In the genomic region with DNA sequence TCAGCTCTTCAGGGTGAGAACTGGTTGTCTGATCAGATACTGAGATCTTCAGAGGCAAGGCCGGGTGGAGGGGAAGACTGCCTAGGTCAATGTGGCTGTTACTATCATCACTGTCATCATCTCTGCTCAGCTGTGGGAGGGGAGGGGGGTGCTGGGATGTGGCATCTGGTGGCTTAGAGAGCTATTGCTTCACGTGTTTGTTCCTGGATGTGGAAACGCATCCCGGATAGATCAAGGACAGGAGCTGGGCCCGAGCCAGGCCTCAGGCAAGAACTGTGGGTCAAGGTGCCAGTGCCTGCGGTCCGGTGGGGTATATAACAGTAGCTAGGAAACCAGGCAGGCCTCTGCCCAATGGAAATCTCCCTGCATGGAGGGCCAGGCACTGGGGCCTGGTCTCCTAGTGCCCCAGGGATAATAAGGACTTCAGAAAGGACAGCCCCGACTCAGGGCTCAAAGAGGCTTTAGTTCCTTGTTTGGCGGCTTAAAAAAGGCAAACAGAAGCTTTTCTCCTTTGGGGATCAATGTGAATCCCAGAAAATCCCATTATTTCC, we compare ENCODE assay signal across 1 cellular context.
TF ChIP-seq lines count a peak whose summit lies in the region.

No MANE protein-coding gene starts in this region.

TF ChIP-seq in HepG2, 621 proteins besides CTCF, POLR2A, EP300 and RAD21 (continued from another document and continues in another):
- TF ChIP-seq, protein P1, sequence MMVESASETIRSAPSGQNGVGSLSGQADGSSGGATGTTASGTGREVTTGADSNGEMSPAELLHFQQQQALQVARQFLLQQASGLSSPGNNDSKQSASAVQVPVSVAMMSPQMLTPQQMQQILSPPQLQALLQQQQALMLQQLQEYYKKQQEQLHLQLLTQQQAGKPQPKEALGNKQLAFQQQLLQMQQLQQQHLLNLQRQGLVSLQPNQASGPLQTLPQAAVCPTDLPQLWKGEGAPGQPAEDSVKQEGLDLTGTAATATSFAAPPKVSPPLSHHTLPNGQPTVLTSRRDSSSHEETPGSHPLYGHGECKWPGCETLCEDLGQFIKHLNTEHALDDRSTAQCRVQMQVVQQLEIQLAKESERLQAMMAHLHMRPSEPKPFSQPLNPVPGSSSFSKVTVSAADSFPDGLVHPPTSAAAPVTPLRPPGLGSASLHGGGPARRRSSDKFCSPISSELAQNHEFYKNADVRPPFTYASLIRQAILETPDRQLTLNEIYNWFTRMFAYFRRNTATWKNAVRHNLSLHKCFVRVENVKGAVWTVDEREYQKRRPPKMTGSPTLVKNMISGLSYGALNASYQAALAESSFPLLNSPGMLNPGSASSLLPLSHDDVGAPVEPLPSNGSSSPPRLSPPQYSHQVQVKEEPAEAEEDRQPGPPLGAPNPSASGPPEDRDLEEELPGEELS (CRISPR knock-in tag; IDR thresholded peaks at IDR 0.05): peak; percentile 92
- no peak for TF ChIP-seq RNF2 (conservative IDR thresholded peaks at IDR 0.05; ENCODE audit: low read depth)
- TF ChIP-seq YEATS2 (CRISPR knock-in tag; IDR thresholded peaks at IDR 0.05; ENCODE audit: borderline replicate concordance): no peak
- no peak for TF ChIP-seq PHB2 (IDR thresholded peaks at IDR 0.05; ENCODE audit: partially characterized antibody)
- TF ChIP-seq, protein P2, sequence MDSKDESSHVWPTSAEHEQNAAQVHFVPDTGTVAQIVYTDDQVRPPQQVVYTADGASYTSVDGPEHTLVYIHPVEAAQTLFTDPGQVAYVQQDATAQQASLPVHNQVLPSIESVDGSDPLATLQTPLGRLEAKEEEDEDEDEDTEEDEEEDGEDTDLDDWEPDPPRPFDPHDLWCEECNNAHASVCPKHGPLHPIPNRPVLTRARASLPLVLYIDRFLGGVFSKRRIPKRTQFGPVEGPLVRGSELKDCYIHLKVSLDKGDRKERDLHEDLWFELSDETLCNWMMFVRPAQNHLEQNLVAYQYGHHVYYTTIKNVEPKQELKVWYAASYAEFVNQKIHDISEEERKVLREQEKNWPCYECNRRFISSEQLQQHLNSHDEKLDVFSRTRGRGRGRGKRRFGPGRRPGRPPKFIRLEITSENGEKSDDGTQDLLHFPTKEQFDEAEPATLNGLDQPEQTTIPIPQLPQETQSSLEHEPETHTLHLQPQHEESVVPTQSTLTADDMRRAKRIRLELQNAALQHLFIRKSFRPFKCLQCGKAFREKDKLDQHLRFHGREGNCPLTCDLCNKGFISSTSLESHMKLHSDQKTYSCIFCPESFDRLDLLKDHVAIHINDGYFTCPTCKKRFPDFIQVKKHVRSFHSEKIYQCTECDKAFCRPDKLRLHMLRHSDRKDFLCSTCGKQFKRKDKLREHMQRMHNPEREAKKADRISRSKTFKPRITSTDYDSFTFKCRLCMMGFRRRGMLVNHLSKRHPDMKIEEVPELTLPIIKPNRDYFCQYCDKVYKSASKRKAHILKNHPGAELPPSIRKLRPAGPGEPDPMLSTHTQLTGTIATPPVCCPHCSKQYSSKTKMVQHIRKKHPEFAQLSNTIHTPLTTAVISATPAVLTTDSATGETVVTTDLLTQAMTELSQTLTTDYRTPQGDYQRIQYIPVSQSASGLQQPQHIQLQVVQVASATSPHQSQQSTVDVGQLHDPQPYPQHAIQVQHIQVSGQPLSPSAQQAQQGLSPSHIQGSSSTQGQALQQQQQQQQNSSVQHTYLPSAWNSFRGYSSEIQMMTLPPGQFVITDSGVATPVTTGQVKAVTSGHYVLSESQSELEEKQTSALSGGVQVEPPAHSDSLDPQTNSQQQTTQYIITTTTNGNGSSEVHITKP (CRISPR knock-in tag; IDR thresholded peaks at IDR 0.05; ENCODE audit: low read depth): no peak
- TF ChIP-seq GABPB1 (CRISPR knock-in tag; IDR thresholded peaks at IDR 0.05): peak; percentile 69
- peak; percentile 88 for TF ChIP-seq SALL2 (CRISPR knock-in tag; IDR thresholded peaks at IDR 0.05)
- no peak for TF ChIP-seq SMAD9 (CRISPR knock-in tag; IDR thresholded peaks at IDR 0.05)
- TF ChIP-seq ZNF768 (CRISPR knock-in tag; IDR thresholded peaks at IDR 0.05): no peak
- TF ChIP-seq CREBL2 (CRISPR knock-in tag; IDR thresholded peaks at IDR 0.05; ENCODE audit: borderline replicate concordance): no peak
- TF ChIP-seq TARDBP (CRISPR knock-in tag; IDR thresholded peaks at IDR 0.05): peak; percentile 80
- peak; percentile 80 for TF ChIP-seq ISL2 (CRISPR knock-in tag; IDR thresholded peaks at IDR 0.05)
- no peak for TF ChIP-seq RBFOX2 (IDR thresholded peaks at IDR 0.05; ENCODE audit: low read depth, low read length)
- TF ChIP-seq, protein P3, sequence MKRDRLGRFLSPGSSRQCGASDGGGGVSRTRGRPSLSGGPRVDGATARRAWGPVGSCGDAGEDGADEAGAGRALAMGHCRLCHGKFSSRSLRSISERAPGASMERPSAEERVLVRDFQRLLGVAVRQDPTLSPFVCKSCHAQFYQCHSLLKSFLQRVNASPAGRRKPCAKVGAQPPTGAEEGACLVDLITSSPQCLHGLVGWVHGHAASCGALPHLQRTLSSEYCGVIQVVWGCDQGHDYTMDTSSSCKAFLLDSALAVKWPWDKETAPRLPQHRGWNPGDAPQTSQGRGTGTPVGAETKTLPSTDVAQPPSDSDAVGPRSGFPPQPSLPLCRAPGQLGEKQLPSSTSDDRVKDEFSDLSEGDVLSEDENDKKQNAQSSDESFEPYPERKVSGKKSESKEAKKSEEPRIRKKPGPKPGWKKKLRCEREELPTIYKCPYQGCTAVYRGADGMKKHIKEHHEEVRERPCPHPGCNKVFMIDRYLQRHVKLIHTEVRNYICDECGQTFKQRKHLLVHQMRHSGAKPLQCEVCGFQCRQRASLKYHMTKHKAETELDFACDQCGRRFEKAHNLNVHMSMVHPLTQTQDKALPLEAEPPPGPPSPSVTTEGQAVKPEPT (CRISPR knock-in tag; IDR thresholded peaks at IDR 0.05; ENCODE audit: low read depth): no peak
- no peak; the same call in 1 of the 2 replicates for TF ChIP-seq EHMT2 (IDR thresholded peaks at IDR 0.05; ENCODE audit: borderline replicate concordance, low read depth, low read length)
- TF ChIP-seq ATF5 (CRISPR knock-in tag; IDR thresholded peaks at IDR 0.05; ENCODE audit: low read depth): 0 out of 2 replicates have a peak, but pooled peaks have one; percentile 30
- TF ChIP-seq CENPT (CRISPR knock-in tag; IDR thresholded peaks at IDR 0.05; ENCODE audit: low read depth): no peak
- TF ChIP-seq DNMT3B (CRISPR knock-in tag; conservative IDR thresholded peaks at IDR 0.05): 0 out of 2 replicates have a peak, but pooled peaks have one; percentile 17
- TF ChIP-seq ZNF350 (CRISPR knock-in tag; IDR thresholded peaks at IDR 0.05; ENCODE audit: borderline replicate concordance, low read depth): peak; percentile 57; the same call in 1 of the 2 replicates
- TF ChIP-seq SSRP1 (CRISPR knock-in tag; IDR thresholded peaks at IDR 0.05): 0 out of 2 replicates have a peak, but pooled peaks have one; percentile 39
- no peak for TF ChIP-seq ATAD3A (CRISPR knock-in tag; IDR thresholded peaks at IDR 0.05)
- no peak for TF ChIP-seq GTF3A (CRISPR knock-in tag; conservative IDR thresholded peaks at IDR 0.05)
- no peak for TF ChIP-seq IRF9 (CRISPR knock-in tag; IDR thresholded peaks at IDR 0.05; ENCODE audit: borderline replicate concordance)
- TF ChIP-seq JARID2 (CRISPR knock-in tag; IDR thresholded peaks at IDR 0.05; ENCODE audit: insufficient replicate concordance): no peak
- no peak; the same call in 1 of the 2 replicates for TF ChIP-seq ZHX2 (IDR thresholded peaks at IDR 0.05; ENCODE audit: low read depth)
- no peak for TF ChIP-seq ZHX2 (CRISPR knock-in tag; IDR thresholded peaks at IDR 0.05; ENCODE audit: borderline replicate concordance)
- peak; percentile 84 for TF ChIP-seq HMG20B (CRISPR knock-in tag; conservative IDR thresholded peaks at IDR 0.05)
- TF ChIP-seq ZNF207 (IDR thresholded peaks at IDR 0.05; ENCODE audit: borderline replicate concordance): no peak
- TF ChIP-seq RBAK (CRISPR knock-in tag; IDR thresholded peaks at IDR 0.05): no peak
- no peak for TF ChIP-seq ZFP37 (CRISPR knock-in tag; IDR thresholded peaks at IDR 0.05; ENCODE audit: borderline replicate concordance)
- no peak for TF ChIP-seq KAT7 (CRISPR knock-in tag; IDR thresholded peaks at IDR 0.05; ENCODE audit: borderline replicate concordance)
- TF ChIP-seq MTF1 (CRISPR knock-in tag; IDR thresholded peaks at IDR 0.05): no peak
- no peak for TF ChIP-seq ZNF335 (CRISPR knock-in tag; IDR thresholded peaks at IDR 0.05)
- TF ChIP-seq FOSL2 (CRISPR knock-in tag; IDR thresholded peaks at IDR 0.05): peak; percentile 84
- TF ChIP-seq TCF12 (IDR thresholded peaks at IDR 0.05): no peak
- no peak for TF ChIP-seq TCF12 (CRISPR knock-in tag; IDR thresholded peaks at IDR 0.05)
- no peak for TF ChIP-seq ZNF850 (CRISPR knock-in tag; conservative IDR thresholded peaks at IDR 0.05)
- no peak for TF ChIP-seq SCMH1 (CRISPR knock-in tag; IDR thresholded peaks at IDR 0.05; ENCODE audit: borderline replicate concordance)
- peak; percentile 89; the same call in 1 of the 2 replicates for TF ChIP-seq CBX5 (CRISPR knock-in tag; IDR thresholded peaks at IDR 0.05; ENCODE audit: borderline replicate concordance)
- TF ChIP-seq ZNF564 (CRISPR knock-in tag; IDR thresholded peaks at IDR 0.05): no peak
- no peak for TF ChIP-seq TEF (CRISPR knock-in tag; IDR thresholded peaks at IDR 0.05)
- no peak for TF ChIP-seq ZNF572 (CRISPR knock-in tag; IDR thresholded peaks at IDR 0.05)
- peak; percentile 74 for TF ChIP-seq SAP130 (CRISPR knock-in tag; IDR thresholded peaks at IDR 0.05; ENCODE audit: low read depth)
- no peak for TF ChIP-seq SRSF9 (IDR thresholded peaks at IDR 0.05; ENCODE audit: borderline replicate concordance, insufficient read depth, low read depth, low read length, poor library complexity, severe bottlenecking)
- TF ChIP-seq SP4 (CRISPR knock-in tag; IDR thresholded peaks at IDR 0.05): peak; percentile 41; the same call in 1 of the 2 replicates
- peak; percentile 88 for TF ChIP-seq FOXO1 (CRISPR knock-in tag; IDR thresholded peaks at IDR 0.05)
- no peak for TF ChIP-seq TRAFD1 (CRISPR knock-in tag; IDR thresholded peaks at IDR 0.05; ENCODE audit: borderline replicate concordance)
